9 cellular contexts compared by ENCODE assay signal in genomic region chr9:34929506-34930102, GRCh38. TPM values are rescaled to one million over a fixed set of nuclear protein-coding genes. Genes with fewer than 3 reads are reported as not detected.
DNase-seq lines count a peak whose midpoint lies in the region; ATAC-seq and TF ChIP-seq lines count a peak whose summit lies in the region.
"Had no signal": no experiment of that assay in that cellular context is flagged by ENCODE, and none has a peak within 500 bp of the region (broad histone marks: within the 10 kb centered on the region; RNA-seq: fewer than 3 reads in every experiment).

No MANE protein-coding gene starts in this region.

- no peaks in the 10 kb centered on the region for H3K36me3 ChIP-seq in naive thymus-derived CD4-positive, alpha-beta T cell (ENCODE audit: control insufficient read depth in 2 of 3, insufficient read depth in 3 of 3, low read length in 3 of 3)

- ATAC-seq in naive thymus-derived CD4-positive, alpha-beta T cell, result peak; percentile 47
- no peak for ATAC-seq in HG03139 (IDR thresholded peaks at IDR 0.05; ENCODE audit: unreplicated experiment)
- ATAC-seq in sciatic nerve, result no peak

- H3K27me3 Mint-ChIP-seq in chondrocyte (ENCODE audit: low read depth), result peaks cover 44% of the 10 kb centered on the region
- H3K27me3 Mint-ChIP-seq in naive thymus-derived CD4-positive, alpha-beta T cell, result peaks cover 9 to 41% (median 33%) of the 10 kb centered on the region in 5 donors

- peak; percentile 33 for DNase-seq in CD1c-positive myeloid dendritic cell (ENCODE audit: extremely low spot score)
- peak; percentile 22 for DNase-seq in H4 (ENCODE audit: low spot score)
- peak; percentile 40 for DNase-seq in RPMI8226
- DNase-seq in chondrocyte (ENCODE audit: low spot score), result no peak
- DNase-seq in naive thymus-derived CD4-positive, alpha-beta T cell, result peak in 3 of 9 donors; percentile 1 to 2 (median 2)
- DNase-seq in mesenteric fat pad (ENCODE audit: low spot score), result no peak
- no peak for DNase-seq in sciatic nerve (ENCODE audit: low spot score)

- H3K4me3 Mint-ChIP-seq in chondrocyte (ENCODE audit: unreplicated experiment), result no peak overlapping the region
- H3K4me3 Mint-ChIP-seq in naive thymus-derived CD4-positive, alpha-beta T cell, result no peak overlapping the region

- TF ChIP-seq CTCF in chondrocyte (IDR thresholded peaks at IDR 0.05), result peak; percentile 70

- H3K9me3 Mint-ChIP-seq in chondrocyte (ENCODE audit: low read depth), result peaks cover 12% of the 10 kb centered on the region
- peaks cover 8 to 15% (median 12%) of the 10 kb centered on the region in 11 donors for H3K9me3 Mint-ChIP-seq in naive thymus-derived CD4-positive, alpha-beta T cell

- POLR2A ChIA-PET in naive thymus-derived CD4-positive, alpha-beta T cell (lab: Charles Lee), result no interaction called here

- peaks cover 2% of the 10 kb centered on the region for H3K36me3 Mint-ChIP-seq in chondrocyte (ENCODE audit: low read depth)
- H3K36me3 Mint-ChIP-seq in naive thymus-derived CD4-positive, alpha-beta T cell, result peaks cover 0 to 13% (median 8%) of the 10 kb centered on the region in 5 donors

- no peak overlapping the region for H3K27ac ChIP-seq in naive thymus-derived CD4-positive, alpha-beta T cell (ENCODE audit: low read depth, low read length)

- H3K4me1 Mint-ChIP-seq in chondrocyte (ENCODE audit: low read depth), result no peaks in the 10 kb centered on the region
- peaks cover 0 to 1% (median 0%) of the 10 kb centered on the region in 7 donors for H3K4me1 Mint-ChIP-seq in naive thymus-derived CD4-positive, alpha-beta T cell

- CTCF ChIA-PET in naive thymus-derived CD4-positive, alpha-beta T cell (lab: Charles Lee), result interaction anchor here (0.6 kb wide), 1 partner anchor 592 kb away, joined by 3 read pairs; no protein-coding TSS in a partner anchor

- H3K27ac Mint-ChIP-seq in chondrocyte (ENCODE audit: unreplicated experiment), result no peak overlapping the region
- H3K27ac Mint-ChIP-seq in naive thymus-derived CD4-positive, alpha-beta T cell, result no peak overlapping the region

- H3K9me3 ChIP-seq in naive thymus-derived CD4-positive, alpha-beta T cell (ENCODE audit: control insufficient read depth in 2 of 3, low read length in 3 of 3), result peaks cover 0 to 5% (median 5%) of the 10 kb centered on the region in 3 experiments

- intact Hi-C loops in naive thymus-derived CD4-positive, alpha-beta T cell (cut with micrococcal nuclease), result no loop called here
- intact Hi-C loops in sciatic nerve (cut with DNase I), result no loop called here

- H3K27me3 ChIP-seq in naive thymus-derived CD4-positive, alpha-beta T cell (ENCODE audit: control insufficient read depth in 2 of 2, insufficient read depth in 2 of 2, low read length in 2 of 2), result no peaks in the 10 kb centered on the region

- no peaks in the 10 kb centered on the region for H3K4me1 ChIP-seq in naive thymus-derived CD4-positive, alpha-beta T cell (ENCODE audit: control insufficient read depth in 2 of 2, insufficient read depth in 2 of 2, low read length in 2 of 2)

- no peak overlapping the region for H3K4me3 ChIP-seq in naive thymus-derived CD4-positive, alpha-beta T cell (ENCODE audit: low read length)

RNA-seq across cellular contexts. Expression of gene PHF24, which starts 28.5 kb away (rescaled TPM):
- not detected in 2 replicates for total RNA-seq in H4 (2014; rRNA removed; shearing (Covaris generic))
- 0.30 to 1.0 TPM in 2 of 3 replicates, not detected in the other for total RNA-seq in chondrocyte
- total RNA-seq in naive thymus-derived CD4-positive, alpha-beta T cell, result not detected
- polyA plus RNA-seq in naive thymus-derived CD4-positive, alpha-beta T cell, result not detected
- total RNA-seq in mesenteric fat pad, result 0.39 TPM
- 0.45 TPM for total RNA-seq in sciatic nerve
- total RNA-seq: mononuclear cell had no signal

RNA-seq across cellular contexts. Expression of gene DNAJB5, which starts 59.9 kb away (rescaled TPM):
- total RNA-seq in H4 (2014; rRNA removed; shearing (Covaris generic)), result 7.2 and 9.2 TPM in 2 replicates
- 10.2 to 17.4 TPM (median 15.2 TPM) in 3 replicates for total RNA-seq in chondrocyte
- 1 to 10 TPM; 1.1 to 3.7 (median 1.4) TPM for total RNA-seq in naive thymus-derived CD4-positive, alpha-beta T cell
- 1 to 10 TPM; 3.4 TPM for polyA plus RNA-seq in naive thymus-derived CD4-positive, alpha-beta T cell
- total RNA-seq in mesenteric fat pad, result 8.0 TPM
- 10.6 TPM for total RNA-seq in sciatic nerve

Comparison
In these comparisons a context has a peak if more than half of its experiments do, and no peak if none do; other contexts are left out.
1. DNase-seq: peak in CD1c-positive myeloid dendritic cell (single experiment), H4 (single experiment) and RPMI8226 (single experiment); none in chondrocyte (single experiment), mesenteric fat pad (single experiment) and sciatic nerve (single experiment).